ENCODE assay signal across 8 cellular contexts in genomic region chr13:26557393-26558073, GRCh38. TPM values are rescaled to one million over a fixed set of nuclear protein-coding genes. Genes with fewer than 3 reads are reported as not detected.
DNase-seq lines count a peak whose midpoint lies in the region; ATAC-seq and TF ChIP-seq lines count a peak whose summit lies in the region.

WASF3 (plus strand) TSS chr13:26557683; CDS start chr13:26642271, 84,588 bp downstream.

- H3K4me1 ChIP-seq in HUES6 (ENCODE audit: control insufficient read depth, insufficient read depth, low read length) (peaks cover 21% of the 10 kb centered on the region), NT2/D1 (ENCODE audit: insufficient read depth, insufficient read length) (no peaks in the 10 kb centered on the region), upper lobe of right lung (peaks cover 3% of the 10 kb centered on the region)

- peak within 1 kb of the TSS; percentile 73 for H3K9ac ChIP-seq in HUES6 (ENCODE audit: low read length)
- peak within 1 kb of the TSS; percentile 77 for H3K9ac ChIP-seq in NT2/D1 (ENCODE audit: insufficient read length, low read depth)

- H3K4me3 Mint-ChIP-seq in activated naive CD8-positive, alpha-beta T cell treated with anti-CD3 and anti-CD28 coated beads, Interleukin-2, amount 10 ng/mL, durations not matched to agents 7 days and 5 days: peak within 1 kb of the TSS; percentile 47

- POLR2A ChIA-PET in activated naive CD8-positive, alpha-beta T cell treated with anti-CD3 and anti-CD28 coated beads, Interleukin-2, amount 10 ng/mL, durations not matched to agents 7 days and 5 days (lab: Charles Lee): no interaction called here

- DNase-seq in DMS 273 (lab: John Stamatoyannopoulos, UW; ENCODE audit: unreplicated experiment): peak; percentile 98
- peak; percentile 82 for DNase-seq in NT2/D1 (ENCODE audit: low read depth, low spot score)
- peak; percentile 65 for DNase-seq in activated naive CD8-positive, alpha-beta T cell treated with anti-CD3 and anti-CD28 coated beads, Interleukin-2, amount 10 ng/mL, durations not matched to agents 7 days and 5 days
- DNase-seq in Right ventricle myocardium inferior (ENCODE audit: missing footprints): peak; percentile 96
- peak; percentile 30 to 97 (median 92) for DNase-seq in nucleus accumbens (lab: John Stamatoyannopoulos, UW)
- DNase-seq in upper lobe of right lung: peak; percentile 96

- ATAC-seq in GM21528 (IDR thresholded peaks at IDR 0.05; ENCODE audit: low FRiP score, unreplicated experiment) (peak; percentile 94), Right ventricle myocardium inferior (peak; percentile 98), upper lobe of right lung (peak; percentile 94)
- peak; percentile 96 for ATAC-seq in activated naive CD8-positive, alpha-beta T cell treated with anti-CD3 and anti-CD28 coated beads, Interleukin-2, amount 10 ng/mL, durations not matched to agents 7 days and 5 days (ENCODE audit: low read depth)

- peaks cover 43% of the 10 kb centered on the region for H3K27me3 Mint-ChIP-seq in activated naive CD8-positive, alpha-beta T cell treated with anti-CD3 and anti-CD28 coated beads, Interleukin-2, amount 10 ng/mL, durations not matched to agents 7 days and 5 days

- H3K36me3 Mint-ChIP-seq in activated naive CD8-positive, alpha-beta T cell treated with anti-CD3 and anti-CD28 coated beads, Interleukin-2, amount 10 ng/mL, durations not matched to agents 7 days and 5 days: no peaks in the 10 kb centered on the region

- H3K9me3 ChIP-seq in HUES6 (ENCODE audit: control insufficient read depth, insufficient read depth, low read depth, low read length) (peaks cover 7% of the 10 kb centered on the region; the same call in 1 of the 2 replicates), NT2/D1 (ENCODE audit: insufficient read depth, low read length) (peaks cover 10% of the 10 kb centered on the region; the same call in 1 of the 2 replicates), upper lobe of right lung (no peaks in the 10 kb centered on the region)

- TF ChIP-seq CTCF in upper lobe of right lung (IDR thresholded peaks at IDR 0.05): no peak

- H3K4me3 ChIP-seq in HUES6 (ENCODE audit: low read depth, low read length) (peak within 1 kb of the TSS; percentile 83), NT2/D1 (ENCODE audit: insufficient read length, low read depth) (peak within 1 kb of the TSS; percentile 75), upper lobe of right lung (peak within 1 kb of the TSS; percentile 67)

- no peaks in the 10 kb centered on the region for H3K9me3 Mint-ChIP-seq in activated naive CD8-positive, alpha-beta T cell treated with anti-CD3 and anti-CD28 coated beads, Interleukin-2, amount 10 ng/mL, durations not matched to agents 7 days and 5 days

- H3K27ac ChIP-seq in HUES6 (ENCODE audit: low read depth, low read length): no peak within 1 kb of the TSS; the same call in 1 of the 2 replicates
- H3K27ac ChIP-seq in upper lobe of right lung: peak within 1 kb of the TSS; percentile 51

- no peak within 1 kb of the TSS for H3K27ac Mint-ChIP-seq in activated naive CD8-positive, alpha-beta T cell treated with anti-CD3 and anti-CD28 coated beads, Interleukin-2, amount 10 ng/mL, durations not matched to agents 7 days and 5 days

- peaks cover 2% of the 10 kb centered on the region for H3K4me1 Mint-ChIP-seq in activated naive CD8-positive, alpha-beta T cell treated with anti-CD3 and anti-CD28 coated beads, Interleukin-2, amount 10 ng/mL, durations not matched to agents 7 days and 5 days

- H3K27me3 ChIP-seq in HUES6 (ENCODE audit: control insufficient read depth, insufficient read depth, low read length) (0 out of 2 replicates have a peak, but pooled peaks cover 2% of the 10 kb centered on the region), NT2/D1 (ENCODE audit: insufficient read depth, insufficient read length) (peaks cover 3% of the 10 kb centered on the region), upper lobe of right lung (no peaks in the 10 kb centered on the region)

- intact Hi-C loops in Right ventricle myocardium inferior (cut with DNase I) (no loop called here), upper lobe of right lung (cut with DNase I) (no loop called here)

- H3K36me3 ChIP-seq in HUES6 (ENCODE audit: control insufficient read depth, insufficient read depth, low read length) (no peaks in the 10 kb centered on the region), NT2/D1 (ENCODE audit: insufficient read depth, insufficient read length, low read length) (no peaks in the 10 kb centered on the region), upper lobe of right lung (no peaks in the 10 kb centered on the region)

RNA-seq across cellular contexts. Expression of gene WASF3, which starts in this region (rescaled TPM):
- total RNA-seq in activated naive CD8-positive, alpha-beta T cell treated with anti-CD3 and anti-CD28 coated beads, Interleukin-2, amount 10 ng/mL, durations not matched to agents 7 days and 5 days: not detected
- total RNA-seq in Right ventricle myocardium inferior (9.9 TPM), upper lobe of right lung (27.9 TPM)

Comparison
In these comparisons a context has a peak if more than half of its experiments do, and no peak if none do; other contexts are left out.
1. RNA of gene WASF3 (total RNA-seq): 27.9 TPM in upper lobe of right lung (single experiment) and 9.9 TPM in Right ventricle myocardium inferior (single experiment); not detected in activated naive CD8-positive, alpha-beta T cell treated with anti-CD3 and anti-CD28 coated beads, Interleukin-2, amount 10 ng/mL, durations not matched to agents 7 days and 5 days; every median in the first group is over 10 times any median in the second.
2. Peak in DNase-seq and ATAC-seq in activated naive CD8-positive, alpha-beta T cell treated with anti-CD3 and anti-CD28 coated beads, Interleukin-2, amount 10 ng/mL, durations not matched to agents 7 days and 5 days; RNA of the gene not detected or under 1 TPM.
3. Peak in every context shown above with its lines, with median percentiles within 50 percentile points of each other: DNase-seq, ATAC-seq and H3K4me3 ChIP-seq.